ENCODE assay signal across 1 cellular context in genomic region chr22:19210188-19210587, GRCh38.
TF ChIP-seq lines count a peak whose summit lies in the region.

No MANE protein-coding gene starts in this region.

TF ChIP-seq in K562, 482 proteins besides CTCF, POLR2A, EP300 and RAD21:
- TF ChIP-seq TEAD4 (IDR thresholded peaks at IDR 0.05; ENCODE audit: low read length) (no peak), TEAD4 (CRISPR knock-in tag; IDR thresholded peaks at IDR 0.05; ENCODE audit: borderline replicate concordance) (peak; percentile 78; the same call in 1 of the 2 replicates), MYNN (IDR thresholded peaks at IDR 0.05) (no peak), MYNN (CRISPR knock-in tag; IDR thresholded peaks at IDR 0.05) (peak; percentile 34; the same call in 1 of the 2 replicates), MTA2 (IDR thresholded peaks at IDR 0.05; ENCODE audit: low read depth) (no peak), TAF15 (IDR thresholded peaks at IDR 0.05; ENCODE audit: low read depth, low read length) (0 out of 2 replicates have a peak, but pooled peaks have one; percentile 42), IRF1 (CRISPR knock-in tag; IDR thresholded peaks at IDR 0.05; ENCODE audit: borderline replicate concordance) (no peak), ETS2 (tag; IDR thresholded peaks at IDR 0.05; ENCODE audit: borderline replicate concordance, poor library complexity, severe bottlenecking) (no peak), ARID4B (CRISPR knock-in tag; IDR thresholded peaks at IDR 0.05) (0 out of 2 replicates have a peak, but pooled peaks have one; percentile 27), BRCA1 (IDR thresholded peaks at IDR 0.05) (no peak), BRCA1 (CRISPR knock-in tag; IDR thresholded peaks at IDR 0.05) (peak; percentile 16; the same call in 1 of the 2 replicates), ZNF143 (CRISPR knock-in tag; IDR thresholded peaks at IDR 0.05) (peak; percentile 56; the same call in 1 of the 2 replicates), ZC3H4 (CRISPR knock-in tag; IDR thresholded peaks at IDR 0.05; ENCODE audit: borderline replicate concordance) (peak; percentile 79), MAX (CRISPR knock-in tag; IDR thresholded peaks at IDR 0.05) (0 out of 2 replicates have a peak, but pooled peaks have one; percentile 51), TSC22D4 (tag; IDR thresholded peaks at IDR 0.05) (no peak), MED1 (CRISPR knock-in tag; IDR thresholded peaks at IDR 0.05; ENCODE audit: borderline replicate concordance) (0 out of 2 replicates have a peak, but pooled peaks have one; percentile 40), SLC30A9 (CRISPR knock-in tag; IDR thresholded peaks at IDR 0.05) (no peak)
